Comparison of ENCODE assay signal across 1 cellular context in the genomic region with DNA sequence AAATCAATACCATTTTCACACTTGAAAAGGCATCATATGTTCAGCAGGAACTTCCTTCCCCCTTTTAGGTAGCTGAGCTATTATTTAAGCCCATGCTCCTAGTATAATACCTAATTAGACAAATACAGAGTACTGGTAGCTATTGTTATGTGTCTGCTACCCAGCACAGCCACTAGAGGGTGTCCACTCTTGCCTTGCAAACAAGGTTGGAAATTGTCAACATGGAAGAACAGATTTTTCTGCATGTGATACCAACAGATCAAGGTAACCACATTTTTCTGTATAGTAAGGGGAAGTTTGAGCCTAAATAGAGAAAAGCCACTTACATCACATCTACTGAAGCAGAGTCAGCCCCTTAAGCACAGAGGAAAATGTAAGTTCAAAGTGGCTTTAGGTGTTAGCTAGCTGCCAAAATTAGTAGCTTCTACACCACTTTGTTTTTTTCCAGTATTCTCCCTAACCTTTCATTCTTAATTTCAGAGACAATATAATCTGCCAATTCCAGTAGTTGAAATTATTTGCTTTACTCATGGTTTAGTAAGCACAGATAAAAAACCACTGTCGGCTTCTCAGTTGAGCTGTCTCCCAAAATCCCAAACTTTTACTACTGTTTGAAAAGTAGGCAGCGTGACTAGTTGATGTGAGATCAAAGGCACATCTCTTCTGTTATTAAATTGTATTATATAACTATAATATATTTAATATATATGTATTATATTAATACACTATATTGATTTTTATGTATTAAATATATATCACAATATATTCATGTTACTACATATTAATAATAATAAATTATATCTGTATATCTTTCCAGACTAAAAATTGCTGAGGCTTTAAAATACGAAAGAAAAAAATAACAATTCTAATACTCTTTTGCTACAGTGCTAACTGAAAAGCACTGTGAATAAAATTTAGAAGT.
TF ChIP-seq lines count a peak whose summit lies in the region.

No MANE protein-coding gene starts in this region.

TF ChIP-seq in HepG2, 621 proteins besides CTCF, POLR2A, EP300 and RAD21 (continued from another document):
- TF ChIP-seq ZNF646 (CRISPR knock-in tag; IDR thresholded peaks at IDR 0.05) (no peak), SP4 (CRISPR knock-in tag; IDR thresholded peaks at IDR 0.05) (no peak), ONECUT2 (CRISPR knock-in tag; IDR thresholded peaks at IDR 0.05) (no peak)
TF ChIP-seq in HepG2: peak in this region for 6.
